Comparison of ENCODE assay signal across 8 cellular contexts in genomic region chr1:181021155-181021554, GRCh38. TPM values are rescaled to one million over a fixed set of nuclear protein-coding genes. Genes with fewer than 3 reads are reported as not detected.
A peak's percentile ranks its signal among the peaks of the same experiment; 100 is the strongest.
DNase-seq lines count a peak whose midpoint lies in the region; ATAC-seq, FAIRE-seq and TF ChIP-seq lines count a peak whose summit lies in the region.

No MANE protein-coding gene starts in this region.

- peak overlapping the region; percentile 95 for H3K4me2 ChIP-seq in DOHH2 (ENCODE audit: low read length)
- peak overlapping the region; percentile 88 for H3K4me2 ChIP-seq in OCI-LY7 (ENCODE audit: low read length)

- peak overlapping the region; percentile 99 for H3K4me3 ChIP-seq in DOHH2 (ENCODE audit: low read length)
- peak overlapping the region; percentile 92 for H3K4me3 ChIP-seq in OCI-LY7 (ENCODE audit: low read depth, low read length, poor library complexity, severe bottlenecking)

- no peak overlapping the region for H2AFZ ChIP-seq in OCI-LY7 (ENCODE audit: low read length)

- H3K4me1 Mint-ChIP-seq in endothelial cell (ENCODE audit: unreplicated experiment) (peaks cover 31% of the 10 kb centered on the region), progenitor cell of endocrine pancreas (ENCODE audit: low read depth) (peaks cover 18% of the 10 kb centered on the region)

- CTCF ChIA-PET in OCI-LY7 (lab: Charles Lee; ENCODE audit: unreplicated experiment) = no interaction called here

- FAIRE-seq in D721Med (lab: Jason Lieb, UNC) = no peak

- peaks cover 17% of the 10 kb centered on the region for H3K27me3 ChIP-seq in DOHH2 (ENCODE audit: control insufficient read depth, low read length)

- peaks cover 6% of the 10 kb centered on the region; the same call in 1 of the 2 replicates for H4K20me1 ChIP-seq in DOHH2 (ENCODE audit: control insufficient read depth, insufficient read depth, low read depth, low read length)
- H4K20me1 ChIP-seq in OCI-LY7 (ENCODE audit: insufficient read depth, low read length) = peaks cover 19% of the 10 kb centered on the region

- peak overlapping the region; percentile 91 for H3K4me3 Mint-ChIP-seq in endothelial cell (ENCODE audit: unreplicated experiment)
- H3K4me3 Mint-ChIP-seq in progenitor cell of endocrine pancreas (ENCODE audit: low read depth) = peak overlapping the region; percentile 97

- H3K4me1 ChIP-seq in DOHH2 (ENCODE audit: control insufficient read depth, low read length) (peaks cover 38% of the 10 kb centered on the region), OCI-LY7 (ENCODE audit: insufficient read depth, low read length, poor library complexity, severe bottlenecking) (peaks cover 33% of the 10 kb centered on the region)

- POLR2A ChIA-PET in OCI-LY7 (lab: Charles Lee) = interaction anchor here (1.3 to 2.9 kb wide), 3 partner anchors 12 to 98 kb away, joined by 3 to 31 read pairs (median 4); partner anchors contain the start of gene MR1

- H3K27ac Mint-ChIP-seq in endothelial cell (ENCODE audit: unreplicated experiment) (peak overlapping the region; percentile 96), progenitor cell of endocrine pancreas (peak overlapping the region; percentile 99)

- TF ChIP-seq CTCF in DOHH2 (IDR thresholded peaks at IDR 0.05; ENCODE audit: low read depth, low read length, poor library complexity, severe bottlenecking) (no peak), OCI-LY7 (conservative IDR thresholded peaks at IDR 0.05; ENCODE audit: low read length) (no peak), endothelial cell (IDR thresholded peaks at IDR 0.05; ENCODE audit: unreplicated experiment) (no peak), progenitor cell of endocrine pancreas (IDR thresholded peaks at IDR 0.05; ENCODE audit: unreplicated experiment) (no peak), D721Med (IDR thresholded peaks at IDR 0.05; ENCODE audit: insufficient read depth, missing control alignments) (no peak)

- H3F3A ChIP-seq in DOHH2 (ENCODE audit: control insufficient read depth, insufficient read depth) = no peaks in the 10 kb centered on the region

- H3K79me2 ChIP-seq in DOHH2 (ENCODE audit: control insufficient read depth, low read length) (peaks cover 62% of the 10 kb centered on the region), OCI-LY7 (ENCODE audit: insufficient read depth, low read depth, low read length) (peaks cover 53% of the 10 kb centered on the region)

- intact Hi-C loops in OCI-LY7 (cut with micrococcal nuclease; ENCODE audit: unreplicated experiment) = no loop called here

- H3K9me3 Mint-ChIP-seq in endothelial cell (ENCODE audit: unreplicated experiment) = no peaks in the 10 kb centered on the region
- H3K9me3 Mint-ChIP-seq in progenitor cell of endocrine pancreas (ENCODE audit: low read depth) = no peaks in the 10 kb centered on the region

- H3K27me3 Mint-ChIP-seq in endothelial cell (ENCODE audit: unreplicated experiment) (peaks cover 6% of the 10 kb centered on the region), progenitor cell of endocrine pancreas (peaks cover 10% of the 10 kb centered on the region)

- H3K9me2 ChIP-seq in DOHH2 (replicated peaks; ENCODE audit: control insufficient read depth, low read length) (no peaks in the 10 kb centered on the region), OCI-LY7 (ENCODE audit: insufficient read depth, low read length) (no peaks in the 10 kb centered on the region)

- DNase-seq in OCI-LY7 (ENCODE audit: low spot score) = no peak
- DNase-seq in endothelial cell (ENCODE audit: low spot score) = no peak
- DNase-seq in progenitor cell of endocrine pancreas (ENCODE audit: low spot score, unreplicated experiment) = no peak
- DNase-seq in D721Med (ENCODE audit: insufficient read length, low spot score) = no peak
- DNase-seq in pons (ENCODE audit: low spot score) = no peak
- no peak for DNase-seq in GM03348 (ENCODE audit: low spot score)

- peaks cover 10% of the 10 kb centered on the region for H3K36me3 ChIP-seq in DOHH2 (ENCODE audit: control insufficient read depth, low read length)
- H3K36me3 ChIP-seq in OCI-LY7 (ENCODE audit: insufficient read depth, low read length) = peaks cover 8% of the 10 kb centered on the region

- no TSS peak for BruUV-seq in OCI-LY7 (replicated peaks; lab: Mats Ljungman, UMichigan)

- no peaks in the 10 kb centered on the region for H3K9me3 ChIP-seq in DOHH2 (ENCODE audit: control insufficient read depth, insufficient read depth, low read length)
- no peaks in the 10 kb centered on the region for H3K9me3 ChIP-seq in OCI-LY7 (ENCODE audit: low read length)

- ATAC-seq in GM21390 (IDR thresholded peaks at IDR 0.05; ENCODE audit: unreplicated experiment) = no peak

- H3K36me3 Mint-ChIP-seq in endothelial cell (ENCODE audit: low read depth, unreplicated experiment) (peaks cover 10% of the 10 kb centered on the region), progenitor cell of endocrine pancreas (ENCODE audit: insufficient read depth) (peaks cover 4% of the 10 kb centered on the region)

- H3K27ac ChIP-seq in DOHH2 (ENCODE audit: low read depth, low read length) (no peak overlapping the region), OCI-LY7 (ENCODE audit: low read depth, low read length, poor library complexity, severe bottlenecking) (no peak overlapping the region)

RNA-seq across cellular contexts. Expression of gene STX6, which starts 1.5 kb away (rescaled TPM):
- total RNA-seq in OCI-LY7 (2014; rRNA removed; shearing (Covaris generic)) = 7.7 and 12.0 TPM in 2 replicates
- 12.9 and 13.4 TPM in 2 replicates for total RNA-seq in OCI-LY7 (2022)
- 60.2 TPM for total RNA-seq in endothelial cell (ENCODE audit: unreplicated experiment)
- total RNA-seq in progenitor cell of endocrine pancreas = 21.8 and 24.9 TPM in 2 replicates

RNA-seq across cellular contexts. Expression of gene MR1, which starts 12.6 kb away (rescaled TPM):
- total RNA-seq in OCI-LY7 (2014; rRNA removed; shearing (Covaris generic)) = 5.9 and 7.9 TPM in 2 replicates
- total RNA-seq in OCI-LY7 (2022) (15.8 and 18.3 TPM in 2 replicates), endothelial cell (ENCODE audit: unreplicated experiment) (0.67 TPM), progenitor cell of endocrine pancreas (0.57 and 0.64 TPM in 2 replicates)
